Comparison of ENCODE assay signal across 11 cellular contexts in the genomic region with DNA sequence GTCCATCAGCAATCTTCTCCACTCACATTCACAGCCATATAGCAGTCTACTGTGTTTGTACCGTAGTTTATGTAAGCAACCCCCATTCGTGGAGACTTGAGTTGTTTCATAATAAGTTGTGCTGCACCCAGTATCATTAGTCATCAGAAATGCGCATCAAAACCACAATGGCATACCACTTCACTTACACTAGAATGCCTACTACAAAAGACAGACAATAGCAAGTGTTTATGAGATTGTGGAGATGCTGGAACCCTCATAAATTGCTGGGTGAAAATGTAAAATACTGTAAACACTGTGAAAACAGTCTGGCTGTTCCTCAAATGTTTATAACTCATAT.
DNase-seq lines count a peak whose midpoint lies in the region; ATAC-seq and TF ChIP-seq lines count a peak whose summit lies in the region.
"Had no signal": no experiment of that assay in that cellular context is flagged by ENCODE, and none has a peak within 500 bp of the region (broad histone marks: within the 10 kb centered on the region; RNA-seq: fewer than 3 reads in every experiment).

No MANE protein-coding gene starts in this region.

- TF ChIP-seq POLR2A in sigmoid colon (IDR thresholded peaks at IDR 0.05): no peak
- TF ChIP-seq POLR2A in testis (IDR thresholded peaks at IDR 0.05): no peak

- TF ChIP-seq CTCF in PC-9 (conservative IDR thresholded peaks at IDR 0.05): no peak
- TF ChIP-seq CTCF in epithelial cell of esophagus (IDR thresholded peaks at IDR 0.05; ENCODE audit: insufficient read depth, low read depth, low read length, missing control alignments): no peak
- TF ChIP-seq CTCF in sigmoid colon (IDR thresholded peaks at IDR 0.05): no peak
- no peak for TF ChIP-seq CTCF in testis (IDR thresholded peaks at IDR 0.05)

- H3K4me1 Mint-ChIP-seq in activated CD8-positive, alpha-beta T cell treated with anti-CD3 and anti-CD28 coated beads, Interleukin-2, amount 10 ng/mL, durations not matched to agents 7 days and 5 days (ENCODE audit: low read depth): no peaks in the 10 kb centered on the region

- peaks cover 2% of the 10 kb centered on the region; the same call in 1 of the 2 replicates for H3K9me3 ChIP-seq in PC-9 (ENCODE audit: insufficient read depth, low read depth)
- no peaks in the 10 kb centered on the region for H3K9me3 ChIP-seq in sigmoid colon
- H3K9me3 ChIP-seq in testis: no peaks in the 10 kb centered on the region
- H3K9me3 ChIP-seq: thoracic aorta had no signal

- H4K20me1 ChIP-seq in PC-9 (ENCODE audit: insufficient read depth): peaks cover 4% of the 10 kb centered on the region

- no peak overlapping the region for H3K27ac Mint-ChIP-seq in activated CD8-positive, alpha-beta T cell treated with anti-CD3 and anti-CD28 coated beads, Interleukin-2, amount 10 ng/mL, durations not matched to agents 7 days and 5 days
- H3K27ac Mint-ChIP-seq: T-helper 2 cell treated with Interferon-gamma antibody and Interleukin-4, amounts not matched to agents 5 μg/mL and 100 μg/mL, for 36 hours had no signal

- H3K9me2 ChIP-seq in PC-9 (ENCODE audit: insufficient read depth): no peaks in the 10 kb centered on the region

- no peaks in the 10 kb centered on the region for H3K9me3 Mint-ChIP-seq in activated CD8-positive, alpha-beta T cell treated with anti-CD3 and anti-CD28 coated beads, Interleukin-2, amount 10 ng/mL, durations not matched to agents 7 days and 5 days (ENCODE audit: insufficient read depth)
- H3K9me3 Mint-ChIP-seq: T-helper 2 cell treated with Interferon-gamma antibody and Interleukin-4, amounts not matched to agents 5 μg/mL and 100 μg/mL, for 36 hours had no signal

- peak overlapping the region; percentile 55 for H3K27ac ChIP-seq in PC-9
- H3K27ac ChIP-seq in sigmoid colon: peak overlapping the region in 3 of 4 donors; percentile 60 to 76 (median 72)
- no peak overlapping the region for H3K27ac ChIP-seq in testis
- H3K27ac ChIP-seq: thoracic aorta had no signal

- peaks cover 42% of the 10 kb centered on the region for H3K36me3 ChIP-seq in PC-9 (ENCODE audit: low read depth)
- H3K36me3 ChIP-seq in sigmoid colon: peaks cover 0 to 9% (median 3%) of the 10 kb centered on the region in 4 donors
- no peaks in the 10 kb centered on the region for H3K36me3 ChIP-seq in testis (ENCODE audit: low read depth, missing control alignments)

- no peak overlapping the region for H2AFZ ChIP-seq in PC-9

- 78 to 84% methylated on average over 3 of the region's 3 CpGs for WGBS in sigmoid colon, 2 donors
- WGBS in testis, 2 donors: 86 to 95% methylated on average over 3 of the region's 3 CpGs

- CTCF ChIA-PET in PC-9 (lab: Charles Lee): no interaction called here
- CTCF ChIA-PET in activated CD8-positive, alpha-beta T cell treated with anti-CD3 and anti-CD28 coated beads, Interleukin-2, amount 10 ng/mL, durations not matched to agents 7 days and 5 days (lab: Charles Lee): no interaction called here

- H3K4me1 ChIP-seq in PC-9 (replicated peaks; ENCODE audit: insufficient read depth) (peaks cover 30% of the 10 kb centered on the region), sigmoid colon (peaks cover 0 to 38% (median 28%) of the 10 kb centered on the region in 4 donors), testis (no peaks in the 10 kb centered on the region)

- peaks cover 38% of the 10 kb centered on the region for H3F3A ChIP-seq in PC-9 (ENCODE audit: insufficient read depth, low read depth)

- peak in 1 of 4 donors; percentile 11 for TF ChIP-seq EP300 in sigmoid colon (IDR thresholded peaks at IDR 0.05)

- H3K4me3 Mint-ChIP-seq in activated CD8-positive, alpha-beta T cell treated with anti-CD3 and anti-CD28 coated beads, Interleukin-2, amount 10 ng/mL, durations not matched to agents 7 days and 5 days: no peak overlapping the region
- H3K4me3 Mint-ChIP-seq: T-helper 2 cell treated with Interferon-gamma antibody and Interleukin-4, amounts not matched to agents 5 μg/mL and 100 μg/mL, for 36 hours had no signal

- intact Hi-C loops in PC-9 (cut with micrococcal nuclease; ENCODE audit: unreplicated experiment) (loop anchor here (1.0 to 2.0 kb wide), 4 partner anchors 20 to 164 kb away; no protein-coding TSS in a partner anchor), sigmoid colon (cut with DNase I) (loop anchor here (5.0 kb wide), 1 partner anchor 43 kb away; no protein-coding TSS in a partner anchor), testis (cut with DNase I; ENCODE audit: low total_unique reads) (no loop called here)

- no peak overlapping the region for H3K4me3 ChIP-seq in PC-9
- H3K4me3 ChIP-seq in epithelial cell of esophagus (ENCODE audit: low read length): no peak overlapping the region
- H3K4me3 ChIP-seq in sigmoid colon: no peak overlapping the region
- no peak overlapping the region for H3K4me3 ChIP-seq in testis
- H3K4me3 ChIP-seq: thoracic aorta had no signal

- POLR2A ChIA-PET in PC-9 (lab: Charles Lee; ENCODE audit: unreplicated experiment): no interaction called here
- POLR2A ChIA-PET in activated CD8-positive, alpha-beta T cell treated with anti-CD3 and anti-CD28 coated beads, Interleukin-2, amount 10 ng/mL, durations not matched to agents 7 days and 5 days (lab: Charles Lee): no interaction called here

- BruUV-seq in PC-9 (replicated peaks; lab: Mats Ljungman, UMichigan): no TSS peak

- peaks cover 17% of the 10 kb centered on the region for H3K79me2 ChIP-seq in PC-9 (ENCODE audit: low read depth)

- no peaks in the 10 kb centered on the region for H3K36me3 Mint-ChIP-seq in activated CD8-positive, alpha-beta T cell treated with anti-CD3 and anti-CD28 coated beads, Interleukin-2, amount 10 ng/mL, durations not matched to agents 7 days and 5 days (ENCODE audit: low read depth)

- no peak for ATAC-seq in activated CD8-positive, alpha-beta T cell treated with anti-CD3 and anti-CD28 coated beads, Interleukin-2, amount 10 ng/mL, durations not matched to agents 7 days and 5 days

- peak overlapping the region; percentile 51 for H3K4me2 ChIP-seq in PC-9

- peak; percentile 98 for DNase-seq in HCEC 1CT
- peak; percentile 55 to 98 for DNase-seq in PC-9
- peak; percentile 97 for DNase-seq in epithelial cell of esophagus (ENCODE audit: low read depth)
- DNase-seq in sigmoid colon: no peak
- DNase-seq in ecto neural progenitor cell (ENCODE audit: low spot score): no peak
- no peak for DNase-seq in activated CD8-positive, alpha-beta T cell treated with anti-CD3 and anti-CD28 coated beads, Interleukin-2, amount 10 ng/mL, durations not matched to agents 7 days and 5 days
- DNase-seq in testis: no peak
- no peak for DNase-seq in HK-2 (ENCODE audit: unreplicated experiment)
- DNase-seq: NCI-H2171 treated with DMSO at 0.1 percent for 48 hours had no signal

- H3K27me3 ChIP-seq in PC-9 (ENCODE audit: insufficient read depth, low read depth): no peaks in the 10 kb centered on the region
- no peaks in the 10 kb centered on the region for H3K27me3 ChIP-seq in sigmoid colon
- H3K27me3 ChIP-seq in testis: no peaks in the 10 kb centered on the region

- H3K27me3 Mint-ChIP-seq in activated CD8-positive, alpha-beta T cell treated with anti-CD3 and anti-CD28 coated beads, Interleukin-2, amount 10 ng/mL, durations not matched to agents 7 days and 5 days (ENCODE audit: low read depth): no peaks in the 10 kb centered on the region

Comparison
In these comparisons a context has a peak if more than half of its experiments do, and no peak if none do; other contexts are left out.
1. DNase-seq: peak in HCEC 1CT (single experiment), PC-9 (2 of 2) and epithelial cell of esophagus (single experiment); none in sigmoid colon (single experiment), ecto neural progenitor cell (single experiment), activated CD8-positive, alpha-beta T cell treated with anti-CD3 and anti-CD28 coated beads, Interleukin-2, amount 10 ng/mL, durations not matched to agents 7 days and 5 days (single experiment), testis (single experiment) and HK-2 (single experiment).
2. H3K27ac ChIP-seq: peak in PC-9 (single experiment) and sigmoid colon (3 of 4); none in testis (0 of 2).